ENCODE assay signal across 9 cellular contexts in genomic region chr1:84603941-84604830, GRCh38. TPM values are rescaled to one million over a fixed set of nuclear protein-coding genes. Genes with fewer than 3 reads are reported as not detected.
DNase-seq lines count a peak whose midpoint lies in the region; ATAC-seq and TF ChIP-seq lines count a peak whose summit lies in the region.
"Had no signal": no experiment of that assay in that cellular context is flagged by ENCODE, and none has a peak within 500 bp of the region (broad histone marks: within the 10 kb centered on the region; RNA-seq: fewer than 3 reads in every experiment).

No MANE protein-coding gene starts in this region.

- H3K4me1 ChIP-seq in rectal smooth muscle tissue (ENCODE audit: control insufficient read depth, insufficient read depth, low read length) = peaks cover 11% of the 10 kb centered on the region

- DNase-seq in GM04503 (ENCODE audit: low read depth) = peak; percentile 72
- DNase-seq in RPMI7951 (ENCODE audit: low read depth) = peak; percentile 100
- DNase-seq in fibroblast of pulmonary artery (ENCODE audit: low read depth) = peak; percentile 90
- DNase-seq in NCI-H1105 treated with DMSO at 0.1 percent for 48 hours (lab: John Stamatoyannopoulos, UW) = no peak
- no peak for DNase-seq in GDM1 (lab: John Stamatoyannopoulos, UW)
- DNase-seq: stimulated activated naive CD8-positive, alpha-beta T cell treated with anti-CD3 and anti-CD28 coated beads, Interleukin-15, Interleukin-2, amounts not matched to agents 100 U/mL and 50 U/mL, for 24 hours had no signal

- H3K27ac ChIP-seq in rectal smooth muscle tissue (ENCODE audit: low read depth, low read length) = peak overlapping the region; percentile 81

- peak; percentile 63 for TF ChIP-seq CTCF in fibroblast of pulmonary artery (IDR thresholded peaks at IDR 0.05; ENCODE audit: low read length, missing control alignments)

- ATAC-seq in GM21515 (IDR thresholded peaks at IDR 0.05; ENCODE audit: unreplicated experiment) (no peak), GM19395 (IDR thresholded peaks at IDR 0.05; ENCODE audit: unreplicated experiment) (no peak)
- ATAC-seq: stimulated activated naive CD8-positive, alpha-beta T cell treated with anti-CD3 and anti-CD28 coated beads, Interleukin-15, Interleukin-2, amounts not matched to agents 100 U/mL and 50 U/mL, for 24 hours had no signal

- no peaks in the 10 kb centered on the region for H3K27me3 ChIP-seq in rectal smooth muscle tissue (ENCODE audit: control insufficient read depth, insufficient read depth, low read length)

- H3K36me3 ChIP-seq in rectal smooth muscle tissue (ENCODE audit: control insufficient read depth, insufficient read depth, low read length) = no peaks in the 10 kb centered on the region

- H3K4me3 ChIP-seq in fibroblast of pulmonary artery (replicated peaks; ENCODE audit: low read depth, low read length) (peak overlapping the region; percentile 52), rectal smooth muscle tissue (ENCODE audit: low read length) (peak overlapping the region; percentile 42)

- H3K9ac ChIP-seq in rectal smooth muscle tissue (ENCODE audit: low read length) = no peak overlapping the region

RNA-seq across cellular contexts. Expression of gene CTBS, which starts 29.9 kb away (rescaled TPM):
- total RNA-seq in RPMI7951 (2014; rRNA removed; shearing (Covaris generic)) = 18.6 and 29.0 TPM in 2 replicates

Comparison
In these comparisons a context has a peak if more than half of its experiments do, and no peak if none do; other contexts are left out.
1. DNase-seq: peak in GM04503 (single experiment), RPMI7951 (single experiment) and fibroblast of pulmonary artery (single experiment); none in NCI-H1105 treated with DMSO at 0.1 percent for 48 hours (single experiment) and GDM1 (single experiment).